12 cellular contexts compared by ENCODE assay signal in the genomic region with DNA sequence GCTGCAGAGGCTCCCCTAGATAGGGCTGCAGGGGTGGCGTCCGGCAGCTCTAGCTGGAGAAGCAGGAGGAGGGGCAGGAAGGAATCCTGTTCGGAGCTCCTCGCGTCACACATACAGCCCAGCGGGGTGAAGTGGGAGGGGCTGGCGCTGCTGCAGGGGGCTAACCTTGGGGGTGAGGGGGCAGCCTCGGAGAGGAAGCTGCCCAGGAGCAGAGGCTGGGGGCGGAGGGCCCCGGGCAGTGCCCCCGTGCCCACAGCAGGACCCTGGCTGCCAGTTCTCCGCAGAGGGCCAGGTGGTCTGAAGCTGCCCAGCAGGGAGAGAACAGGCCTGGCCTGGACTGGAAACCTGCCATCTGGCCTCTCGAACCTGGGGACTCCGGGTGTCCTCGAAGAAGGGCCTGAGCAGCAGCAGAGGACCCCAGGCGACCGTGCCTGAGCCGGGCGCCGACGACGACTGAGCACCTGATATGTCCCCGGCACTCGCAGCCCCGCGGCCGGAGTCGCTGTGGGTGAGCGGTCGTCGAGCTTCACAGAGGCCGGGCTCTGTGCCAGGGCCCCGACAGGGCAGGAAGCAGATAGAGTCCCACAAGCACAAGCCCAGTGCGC. TPM values are rescaled to one million over a fixed set of nuclear protein-coding genes. Genes with fewer than 3 reads are reported as not detected.
DNase-seq lines count a peak whose midpoint lies in the region; ATAC-seq lines count a peak whose summit lies in the region.
"Had no signal": no experiment of that assay in that cellular context is flagged by ENCODE, and none has a peak within 500 bp of the region (broad histone marks: within the 10 kb centered on the region; RNA-seq: fewer than 3 reads in every experiment).

No MANE protein-coding gene starts in this region.

- no peak overlapping the region for H3K4me3 Mint-ChIP-seq in activated CD8-positive, alpha-beta memory T cell treated with anti-CD3 and anti-CD28 coated beads, Interleukin-2, amount 10 ng/mL, durations not matched to agents 7 days and 5 days
- H3K4me3 Mint-ChIP-seq in stimulated activated naive B cell treated with anti-CD40 and anti-IgM and Interleukin-4, amounts not matched to agents 10 μg/mL and 1 μg/mL and 100 μg/mL, for 72 hours, result no peak overlapping the region

- peaks cover 74% of the 10 kb centered on the region for H3K4me1 Mint-ChIP-seq in activated CD8-positive, alpha-beta memory T cell treated with anti-CD3 and anti-CD28 coated beads, Interleukin-2, amount 10 ng/mL, durations not matched to agents 7 days and 5 days
- H3K4me1 Mint-ChIP-seq in stimulated activated naive B cell treated with anti-CD40 and anti-IgM and Interleukin-4, amounts not matched to agents 10 μg/mL and 1 μg/mL and 100 μg/mL, for 72 hours, result peaks cover 47 to 57% of the 10 kb centered on the region in 2 donors

- DNase-seq in NCI-H1105 treated with DMSO at 0.1 percent for 48 hours (lab: John Stamatoyannopoulos, UW) (peak; percentile 4), NCI-H1105 (lab: John Stamatoyannopoulos, UW) (no peak), left ventricle myocardium superior (peak; percentile 51), NOMO-1 treated with DMSO at 0.1 percent for 48 hours (lab: John Stamatoyannopoulos, UW; ENCODE audit: unreplicated experiment) (no peak), ecto neural progenitor cell (ENCODE audit: low spot score) (no peak)
- no peak for DNase-seq in activated CD8-positive, alpha-beta memory T cell treated with anti-CD3 and anti-CD28 coated beads, Interleukin-2, amount 10 ng/mL, durations not matched to agents 7 days and 5 days
- DNase-seq in stimulated activated naive B cell treated with anti-CD40 and anti-IgM and Interleukin-4, amounts not matched to agents 10 μg/mL and 1 μg/mL and 100 μg/mL, for 72 hours, result no peak
- DNase-seq: NCI-H748 treated with DMSO at 0.1 percent for 48 hours had no signal

- H3K27me3 Mint-ChIP-seq in activated CD8-positive, alpha-beta memory T cell treated with anti-CD3 and anti-CD28 coated beads, Interleukin-2, amount 10 ng/mL, durations not matched to agents 7 days and 5 days, result no peaks in the 10 kb centered on the region
- peaks cover 0 to 35% of the 10 kb centered on the region in 2 donors for H3K27me3 Mint-ChIP-seq in stimulated activated naive B cell treated with anti-CD40 and anti-IgM and Interleukin-4, amounts not matched to agents 10 μg/mL and 1 μg/mL and 100 μg/mL, for 72 hours

- peaks cover under 1% of the 10 kb centered on the region for H3K9me3 Mint-ChIP-seq in activated CD8-positive, alpha-beta memory T cell treated with anti-CD3 and anti-CD28 coated beads, Interleukin-2, amount 10 ng/mL, durations not matched to agents 7 days and 5 days (ENCODE audit: low read depth)
- no peaks in the 10 kb centered on the region for H3K9me3 Mint-ChIP-seq in stimulated activated naive B cell treated with anti-CD40 and anti-IgM and Interleukin-4, amounts not matched to agents 10 μg/mL and 1 μg/mL and 100 μg/mL, for 72 hours

- peaks cover 18% of the 10 kb centered on the region for H3K36me3 Mint-ChIP-seq in activated CD8-positive, alpha-beta memory T cell treated with anti-CD3 and anti-CD28 coated beads, Interleukin-2, amount 10 ng/mL, durations not matched to agents 7 days and 5 days
- peaks cover 17 to 18% of the 10 kb centered on the region in 2 donors for H3K36me3 Mint-ChIP-seq in stimulated activated naive B cell treated with anti-CD40 and anti-IgM and Interleukin-4, amounts not matched to agents 10 μg/mL and 1 μg/mL and 100 μg/mL, for 72 hours

- peak overlapping the region; percentile 97 for H3K27ac Mint-ChIP-seq in activated CD8-positive, alpha-beta memory T cell treated with anti-CD3 and anti-CD28 coated beads, Interleukin-2, amount 10 ng/mL, durations not matched to agents 7 days and 5 days
- H3K27ac Mint-ChIP-seq in stimulated activated naive B cell treated with anti-CD40 and anti-IgM and Interleukin-4, amounts not matched to agents 10 μg/mL and 1 μg/mL and 100 μg/mL, for 72 hours, result peak overlapping the region; percentile 82

- intact Hi-C loops in left ventricle myocardium superior (cut with micrococcal nuclease), result no loop called here

- no peak for ATAC-seq in activated CD8-positive, alpha-beta memory T cell treated with anti-CD3 and anti-CD28 coated beads, Interleukin-2, amount 10 ng/mL, durations not matched to agents 7 days and 5 days
- no peak for ATAC-seq in left ventricle myocardium superior
- no peak for ATAC-seq in stimulated activated naive B cell treated with anti-CD40 and anti-IgM and Interleukin-4, amounts not matched to agents 10 μg/mL and 1 μg/mL and 100 μg/mL, for 72 hours (replicated peaks)
- no peak for ATAC-seq in GM19455 (IDR thresholded peaks at IDR 0.05; ENCODE audit: unreplicated experiment)

- CTCF ChIA-PET in activated CD8-positive, alpha-beta memory T cell treated with anti-CD3 and anti-CD28 coated beads, Interleukin-2, amount 10 ng/mL, durations not matched to agents 7 days and 5 days (lab: Charles Lee), result interaction anchor here (1.3 to 7.6 kb wide), 8 partner anchors 10 to 108 kb away, joined by 3 to 62 read pairs (median 10); a partner anchor contains a TSS

RNA-seq across cellular contexts. Expression of a gene that starts 2.5 kb away (rescaled TPM):
- total RNA-seq in activated CD8-positive, alpha-beta memory T cell treated with anti-CD3 and anti-CD28 coated beads, Interleukin-2, amount 10 ng/mL, durations not matched to agents 7 days and 5 days, result 10 to 100 TPM; 14.4 to 35.4 TPM
- total RNA-seq in left ventricle myocardium superior, result 2.1 TPM

RNA-seq across cellular contexts. Expression of a gene that starts 36.2 kb away (rescaled TPM):
- 10 to 100 TPM; 54.0 to 75.8 TPM for total RNA-seq in activated CD8-positive, alpha-beta memory T cell treated with anti-CD3 and anti-CD28 coated beads, Interleukin-2, amount 10 ng/mL, durations not matched to agents 7 days and 5 days
- total RNA-seq in left ventricle myocardium superior, result 51.2 TPM

RNA-seq across cellular contexts. Expression of a gene that starts 54.4 kb away (rescaled TPM):
- total RNA-seq in activated CD8-positive, alpha-beta memory T cell treated with anti-CD3 and anti-CD28 coated beads, Interleukin-2, amount 10 ng/mL, durations not matched to agents 7 days and 5 days, result 100 to 1,000 TPM; 101 to 152 TPM
- total RNA-seq in left ventricle myocardium superior, result 105 TPM

RNA-seq across cellular contexts. Expression of a gene that starts 60.0 kb away (rescaled TPM):
- total RNA-seq in activated CD8-positive, alpha-beta memory T cell treated with anti-CD3 and anti-CD28 coated beads, Interleukin-2, amount 10 ng/mL, durations not matched to agents 7 days and 5 days, result not detected
- total RNA-seq in left ventricle myocardium superior, result not detected
- total RNA-seq: adrenal gland, hepatocyte, vagina had no signal

Comparison
In these comparisons a context has a peak if more than half of its experiments do, and no peak if none do; other contexts are left out.
1. DNase-seq: peak in NCI-H1105 treated with DMSO at 0.1 percent for 48 hours (single experiment) and left ventricle myocardium superior (single experiment); none in NCI-H1105 (single experiment), activated CD8-positive, alpha-beta memory T cell treated with anti-CD3 and anti-CD28 coated beads, Interleukin-2, amount 10 ng/mL, durations not matched to agents 7 days and 5 days (single experiment), stimulated activated naive B cell treated with anti-CD40 and anti-IgM and Interleukin-4, amounts not matched to agents 10 μg/mL and 1 μg/mL and 100 μg/mL, for 72 hours (single experiment), NOMO-1 treated with DMSO at 0.1 percent for 48 hours (single experiment) and ecto neural progenitor cell (single experiment).